Comparison of ENCODE assay signal across 11 cellular contexts in the genomic region with DNA sequence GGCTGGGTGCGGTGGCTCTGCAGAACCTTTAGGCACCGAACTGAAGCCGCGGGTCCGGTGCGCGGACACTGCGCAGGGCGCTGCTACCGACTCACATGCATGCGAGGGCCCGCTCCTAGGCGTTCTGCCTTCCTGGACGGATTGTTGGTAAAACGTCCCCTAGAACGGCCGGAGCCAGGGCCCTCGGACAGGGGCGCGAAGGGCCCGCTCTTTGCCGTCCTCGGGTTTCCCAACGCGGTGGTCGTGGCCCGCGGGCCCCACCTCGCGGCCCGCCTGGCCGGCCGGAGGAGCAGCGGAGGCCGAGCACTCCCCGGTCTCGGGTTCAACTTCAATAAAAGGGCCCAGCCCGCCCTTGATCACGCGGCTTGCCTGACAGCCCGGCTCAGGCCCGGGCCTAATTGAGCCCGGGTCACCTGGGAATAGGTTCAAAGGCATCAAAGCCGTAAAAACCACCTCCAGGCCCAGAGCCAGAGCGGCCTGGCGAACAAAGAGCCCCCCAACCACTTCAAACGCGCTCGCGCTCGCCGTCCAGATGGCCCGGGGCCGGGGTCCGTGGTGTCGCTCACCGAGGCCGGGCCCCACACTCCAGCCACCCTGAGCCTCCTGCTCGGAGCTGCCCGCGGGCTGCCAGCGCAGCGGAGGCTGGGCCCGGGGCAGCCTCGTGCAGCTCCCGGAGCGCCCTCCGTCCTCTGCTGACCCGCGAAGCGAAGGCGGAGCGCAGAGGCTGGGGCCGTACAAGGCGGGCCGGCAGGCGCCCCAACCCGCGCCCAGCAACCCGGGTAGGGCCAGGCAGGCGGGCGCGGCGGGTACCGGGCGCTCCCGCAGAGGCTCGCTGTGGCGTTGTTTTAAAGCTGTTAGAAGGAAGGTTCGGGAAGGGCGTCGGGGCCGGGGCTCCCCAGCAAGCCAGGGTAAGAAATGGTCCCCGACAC. TPM values are rescaled to one million over a fixed set of nuclear protein-coding genes. Genes with fewer than 3 reads are reported as not detected.
DNase-seq lines count a peak whose midpoint lies in the region; ATAC-seq and TF ChIP-seq lines count a peak whose summit lies in the region.
"Had no signal": no experiment of that assay in that cellular context is flagged by ENCODE, and none has a peak within 500 bp of the region (broad histone marks: within the 10 kb centered on the region; RNA-seq: fewer than 3 reads in every experiment).

No MANE protein-coding gene starts in this region.

- H3K36me3 ChIP-seq in body of pancreas (replicated peaks in 1 of 2; ENCODE audit: insufficient read depth in 1 of 2, low read depth in 2 of 2): no peaks in the 10 kb centered on the region
- no peaks in the 10 kb centered on the region for H3K36me3 ChIP-seq in parathyroid adenoma (ENCODE audit: control insufficient read depth, insufficient read depth, low read length)
- H3K36me3 ChIP-seq: adrenal gland had no signal

- H3K9me3 ChIP-seq in body of pancreas (no peaks in the 10 kb centered on the region), right cardiac atrium (ENCODE audit: control insufficient read depth, low read length) (no peaks in the 10 kb centered on the region), parathyroid adenoma (ENCODE audit: control insufficient read depth, low read length) (no peaks in the 10 kb centered on the region)
- H3K9me3 ChIP-seq: adrenal gland had no signal

- H3K4me1 ChIP-seq in body of pancreas (peaks cover 27% of the 10 kb centered on the region), right cardiac atrium (ENCODE audit: control insufficient read depth, insufficient read depth, low read length) (no peaks in the 10 kb centered on the region), parathyroid adenoma (no peaks in the 10 kb centered on the region)

- H3K79me2 ChIP-seq in parathyroid adenoma: no peaks in the 10 kb centered on the region

- 1 to 2% methylated on average over 38 to 94 of the region's 94 CpGs for WGBS in body of pancreas, 2 donors
- WGBS in right cardiac atrium: 5% methylated on average over 94 of the region's 94 CpGs

- H3K27ac ChIP-seq in body of pancreas (peak overlapping the region in 1 of 4 donors; percentile 12), right cardiac atrium (ENCODE audit: low read length) (peak overlapping the region; percentile 5), parathyroid adenoma (no peak overlapping the region)

- TF ChIP-seq CTCF in AG09309 (IDR thresholded peaks at IDR 0.05; ENCODE audit: control insufficient read depth, insufficient read depth, low read depth, low read length, missing control alignments) (no peak), body of pancreas (IDR thresholded peaks at IDR 0.05) (no peak), parathyroid adenoma (IDR thresholded peaks at IDR 0.05) (no peak), GM20000 (IDR thresholded peaks at IDR 0.05; ENCODE audit: extremely low read depth, missing control alignments) (no peak)

- H2AFZ ChIP-seq in parathyroid adenoma: no peak overlapping the region

- no peak for TF ChIP-seq POLR2A in body of pancreas (IDR thresholded peaks at IDR 0.05)

- peak; percentile 40 for ATAC-seq in body of pancreas
- peak; percentile 80 to 83 for ATAC-seq in right cardiac atrium
- no peak for ATAC-seq in GM21576 (IDR thresholded peaks at IDR 0.05; ENCODE audit: unreplicated experiment)
- ATAC-seq: stimulated activated naive B cell treated with anti-CD40 and anti-IgM and Interleukin-4, amounts not matched to agents 10 μg/mL and 1 μg/mL and 100 μg/mL, for 72 hours had no signal

- peaks cover 0 to 40% of the 10 kb centered on the region in 2 donors for H3K27me3 ChIP-seq in body of pancreas
- H3K27me3 ChIP-seq in right cardiac atrium (ENCODE audit: control insufficient read depth, insufficient read depth): no peaks in the 10 kb centered on the region
- H3K27me3 ChIP-seq in parathyroid adenoma (ENCODE audit: control insufficient read depth, insufficient read depth, low read length): peaks cover 4% of the 10 kb centered on the region

- DNase-seq in AG09309 (ENCODE audit: low read depth): no peak
- no peak for DNase-seq in body of pancreas
- peak in 2 of 3 donors; percentile 46 to 74 for DNase-seq in right cardiac atrium
- DNase-seq in NCI-H1092 (lab: John Stamatoyannopoulos, UW): no peak
- DNase-seq in SW480 (ENCODE audit: low spot score): no peak
- no peak for DNase-seq in GM20000 (ENCODE audit: low spot score)
- DNase-seq: NCI-H187; stimulated activated naive B cell treated with anti-CD40 and anti-IgM and Interleukin-4, amounts not matched to agents 10 μg/mL and 1 μg/mL and 100 μg/mL, for 72 hours had no signal

- intact Hi-C loops in body of pancreas (cut with DNase I) (no loop called here), right cardiac atrium (cut with DNase I) (loop anchor here in 1 of 4 donors (10.0 kb wide), 1 partner anchor 98 kb away; no protein-coding TSS in a partner anchor)

- peak overlapping the region; percentile 88 for H3K4me2 ChIP-seq in parathyroid adenoma (ENCODE audit: low read length)

- no peak overlapping the region for H3K9ac ChIP-seq in parathyroid adenoma

- H3K4me3 ChIP-seq in AG09309 (ENCODE audit: control insufficient read depth, low read depth, low read length) (peak overlapping the region; percentile 71), body of pancreas (no peak overlapping the region), right cardiac atrium (ENCODE audit: low read length) (peak overlapping the region; percentile 61), parathyroid adenoma (ENCODE audit: low read depth, low read length) (peak overlapping the region; percentile 56)

RNA-seq across cellular contexts. Expression of gene TWIST2, which starts 1.1 kb away (rescaled TPM):
- total RNA-seq in body of pancreas (10 to 100 TPM in 1 of 2 donors, 1 to 10 TPM in 1; 7.5 to 40.5 TPM), right cardiac atrium (1 to 10 TPM; 3.1 to 5.5 (median 4.8) TPM)
- 6.3 TPM for polyA plus RNA-seq in right cardiac atrium

Comparison
In these comparisons a context has a peak if more than half of its experiments do, and no peak if none do; other contexts are left out.
1. DNase-seq: peak in right cardiac atrium (2 of 3); none in AG09309 (single experiment), body of pancreas (0 of 4), NCI-H1092 (single experiment), SW480 (single experiment) and GM20000 (single experiment).
2. H3K4me3 ChIP-seq: peak in AG09309 (single experiment), right cardiac atrium (single experiment) and parathyroid adenoma (single experiment); none in body of pancreas (0 of 2).